In the genomic region with DNA sequence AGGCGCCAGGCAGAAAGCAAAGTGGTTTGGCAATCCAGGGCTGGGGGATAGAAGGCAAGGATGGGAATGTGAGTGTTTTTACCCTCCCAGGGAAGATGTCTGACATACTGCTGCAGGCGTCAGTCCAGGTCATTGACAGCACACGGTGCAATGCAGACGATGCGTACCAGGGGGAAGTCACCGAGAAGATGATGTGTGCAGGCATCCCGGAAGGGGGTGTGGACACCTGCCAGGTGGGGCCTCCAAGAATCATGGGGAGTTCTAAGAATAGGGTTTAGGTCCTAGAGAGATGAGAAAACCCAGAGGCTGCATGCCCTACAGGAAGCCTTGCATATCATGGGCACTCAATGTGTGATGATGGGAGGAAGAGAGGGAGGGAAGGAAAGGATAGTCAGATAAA, we compare ENCODE assay signal across 17 cellular contexts. TPM values are rescaled to one million over a fixed set of nuclear protein-coding genes. Genes with fewer than 3 reads are reported as not detected.
DNase-seq lines count a peak whose midpoint lies in the region; ATAC-seq and TF ChIP-seq lines count a peak whose summit lies in the region.
"Had no signal": no experiment of that assay in that cellular context is flagged by ENCODE, and none has a peak within 500 bp of the region (broad histone marks: within the 10 kb centered on the region; RNA-seq: fewer than 3 reads in every experiment).

No MANE protein-coding gene starts in this region.

- no peaks in the 10 kb centered on the region for H3K4me1 ChIP-seq in neuronal stem cell (ENCODE audit: control insufficient read depth in 2 of 2, insufficient read depth in 1 of 2, low read depth in 1 of 2, low read length in 2 of 2)
- H3K4me1 ChIP-seq in ascending aorta: no peaks in the 10 kb centered on the region
- H3K4me1 ChIP-seq: Caco-2, HAP-1 had no signal

- H2BK120ac ChIP-seq in neuronal stem cell (ENCODE audit: low read depth, low read length): no peak overlapping the region

- H3K9me3 Mint-ChIP-seq in activated naive CD8-positive, alpha-beta T cell treated with anti-CD3 and anti-CD28 coated beads, Interleukin-2, amount 10 ng/mL, durations not matched to agents 7 days and 5 days: peaks cover 5% of the 10 kb centered on the region
- H3K9me3 Mint-ChIP-seq in activated naive CD8-positive, alpha-beta T cell treated with anti-CD3 and anti-CD28 coated beads for 36 hours: peaks cover 2% of the 10 kb centered on the region
- H3K9me3 Mint-ChIP-seq: CD8-positive, alpha-beta memory T cell had no signal

- H3K36me3 Mint-ChIP-seq in activated naive CD8-positive, alpha-beta T cell treated with anti-CD3 and anti-CD28 coated beads, Interleukin-2, amount 10 ng/mL, durations not matched to agents 7 days and 5 days: peaks cover 15% of the 10 kb centered on the region
- no peaks in the 10 kb centered on the region for H3K36me3 Mint-ChIP-seq in activated naive CD8-positive, alpha-beta T cell treated with anti-CD3 and anti-CD28 coated beads for 36 hours
- H3K36me3 Mint-ChIP-seq: CD8-positive, alpha-beta memory T cell had no signal

- H3K27me3 ChIP-seq in neuronal stem cell (ENCODE audit: control insufficient read depth in 3 of 3, insufficient read depth in 3 of 3, low read depth in 1 of 3, low read length in 3 of 3) (no peaks in the 10 kb centered on the region), ascending aorta (no peaks in the 10 kb centered on the region)
- H3K27me3 ChIP-seq: BLaER1 had no signal

- H3K27ac Mint-ChIP-seq in activated naive CD8-positive, alpha-beta T cell treated with anti-CD3 and anti-CD28 coated beads, Interleukin-2, amount 10 ng/mL, durations not matched to agents 7 days and 5 days: peak overlapping the region; percentile 67
- H3K27ac Mint-ChIP-seq in activated naive CD8-positive, alpha-beta T cell treated with anti-CD3 and anti-CD28 coated beads for 36 hours: no peak overlapping the region

- TF ChIP-seq CTCF in omental fat pad (IDR thresholded peaks at IDR 0.05) (no peak), ascending aorta (IDR thresholded peaks at IDR 0.05) (no peak)

- H3K4me3 ChIP-seq in neuronal stem cell (ENCODE audit: low read length in 2 of 2) (no peak overlapping the region), ascending aorta (no peak overlapping the region)
- H3K4me3 ChIP-seq: BLaER1, HAP-1 had no signal

- H3K9ac ChIP-seq in neuronal stem cell (ENCODE audit: low read depth, low read length, poor library complexity): no peak overlapping the region
- H3K9ac ChIP-seq: BLaER1 had no signal

- H3K27ac ChIP-seq in neuronal stem cell (replicated peaks; ENCODE audit: low read length): no peak overlapping the region
- no peak overlapping the region for H3K27ac ChIP-seq in ascending aorta
- H3K27ac ChIP-seq: BLaER1 had no signal

- H3K9me3 ChIP-seq in neuronal stem cell (replicated peaks in 1 of 2; ENCODE audit: control insufficient read depth in 2 of 2, insufficient read depth in 1 of 2, low read depth in 1 of 2, low read length in 2 of 2): no peaks in the 10 kb centered on the region
- no peaks in the 10 kb centered on the region for H3K9me3 ChIP-seq in ascending aorta
- H3K9me3 ChIP-seq: BLaER1, Caco-2, HAP-1 had no signal

- H2AK5ac ChIP-seq in neuronal stem cell (ENCODE audit: low read depth, low read length): no peak overlapping the region

- no peaks in the 10 kb centered on the region for H3K79me1 ChIP-seq in neuronal stem cell (ENCODE audit: low read depth, low read length)

- no peak overlapping the region for H3K14ac ChIP-seq in neuronal stem cell (ENCODE audit: low read length)

- H3K4me1 Mint-ChIP-seq in activated naive CD8-positive, alpha-beta T cell treated with anti-CD3 and anti-CD28 coated beads, Interleukin-2, amount 10 ng/mL, durations not matched to agents 7 days and 5 days: peaks cover 58% of the 10 kb centered on the region
- H3K4me1 Mint-ChIP-seq in activated naive CD8-positive, alpha-beta T cell treated with anti-CD3 and anti-CD28 coated beads for 36 hours: peaks cover 31% of the 10 kb centered on the region

- H2BK15ac ChIP-seq in neuronal stem cell (ENCODE audit: low read length): no peak overlapping the region

- H3K36me3 ChIP-seq in neuronal stem cell (replicated peaks in 1 of 2; ENCODE audit: control insufficient read depth in 2 of 2, insufficient read depth in 2 of 2, low read length in 2 of 2) (no peaks in the 10 kb centered on the region), ascending aorta (no peaks in the 10 kb centered on the region)
- H3K36me3 ChIP-seq: BLaER1, HAP-1 had no signal

- ATAC-seq in activated naive CD8-positive, alpha-beta T cell treated with anti-CD3 and anti-CD28 coated beads, Interleukin-2, amount 10 ng/mL, durations not matched to agents 7 days and 5 days (ENCODE audit: low read depth): no peak
- no peak for ATAC-seq in omental fat pad (ENCODE audit: low FRiP score)

- H3K27me3 Mint-ChIP-seq in activated naive CD8-positive, alpha-beta T cell treated with anti-CD3 and anti-CD28 coated beads, Interleukin-2, amount 10 ng/mL, durations not matched to agents 7 days and 5 days: no peaks in the 10 kb centered on the region
- H3K27me3 Mint-ChIP-seq in activated naive CD8-positive, alpha-beta T cell treated with anti-CD3 and anti-CD28 coated beads for 36 hours: peaks cover 14% of the 10 kb centered on the region

- H2AFZ ChIP-seq in neuronal stem cell (ENCODE audit: low read length): no peak overlapping the region

- intact Hi-C loops in ascending aorta (cut with DNase I): no loop called here

- POLR2A ChIA-PET in activated naive CD8-positive, alpha-beta T cell treated with anti-CD3 and anti-CD28 coated beads, Interleukin-2, amount 10 ng/mL, durations not matched to agents 7 days and 5 days (lab: Charles Lee): interaction anchor here (0.5 kb wide), 1 partner anchor 953 kb away, joined by 5 read pairs; no protein-coding TSS in a partner anchor

- H3K4me2 ChIP-seq in neuronal stem cell (ENCODE audit: insufficient read depth, low read length, poor library complexity, severe bottlenecking): no peak overlapping the region
- H3K4me2 ChIP-seq: BLaER1 had no signal

- DNase-seq in activated naive CD8-positive, alpha-beta T cell treated with anti-CD3 and anti-CD28 coated beads, Interleukin-2, amount 10 ng/mL, durations not matched to agents 7 days and 5 days: no peak
- no peak for DNase-seq in activated naive CD8-positive, alpha-beta T cell treated with anti-CD3 and anti-CD28 coated beads for 36 hours
- peak; percentile 46 for DNase-seq in activated effector memory CD4-positive, alpha-beta T cell treated with anti-CD3 and anti-CD28 coated beads, Interleukin-2, amount 50 U/mL, for 16 hours
- no peak for DNase-seq in neuronal stem cell (ENCODE audit: low spot score)
- no peak for DNase-seq in NCI-H82 (lab: John Stamatoyannopoulos, UW)
- no peak for DNase-seq in omental fat pad (ENCODE audit: low spot score)
- no peak for DNase-seq in ascending aorta (ENCODE audit: low spot score in 2 of 2)
- DNase-seq: 8988T; AML-193; Caco-2; CD8-positive, alpha-beta memory T cell; DND-41; GDM1 had no signal

- no CpG with 5 or more reads among the region's 7 CpGs for WGBS in neuronal stem cell (ENCODE audit: extremely low coverage in 2 of 2, insufficient read length in 2 of 2, insufficient replicate concordance in 1 of 2), 2 donors

- H2BK12ac ChIP-seq in neuronal stem cell (ENCODE audit: low read length): no peak overlapping the region

- H2BK5ac ChIP-seq in neuronal stem cell (ENCODE audit: low read length): no peak overlapping the region

- no peak overlapping the region for H4K8ac ChIP-seq in neuronal stem cell (ENCODE audit: low read depth, low read length)

- peak overlapping the region; percentile 65 for H4K91ac ChIP-seq in neuronal stem cell (ENCODE audit: low read depth, low read length, poor library complexity)

- H3K18ac ChIP-seq in neuronal stem cell (ENCODE audit: low read length): no peak overlapping the region

- no peak overlapping the region for H3K4ac ChIP-seq in neuronal stem cell (ENCODE audit: low read length)

- H3K23ac ChIP-seq in neuronal stem cell (ENCODE audit: low read depth, low read length, poor library complexity): no peak overlapping the region

- H3K4me3 Mint-ChIP-seq in activated naive CD8-positive, alpha-beta T cell treated with anti-CD3 and anti-CD28 coated beads, Interleukin-2, amount 10 ng/mL, durations not matched to agents 7 days and 5 days: peak overlapping the region; percentile 53
- no peak overlapping the region for H3K4me3 Mint-ChIP-seq in activated naive CD8-positive, alpha-beta T cell treated with anti-CD3 and anti-CD28 coated beads for 36 hours

RNA-seq across cellular contexts. Expression of gene SMIM35, which starts 28.3 kb away (rescaled TPM):
- total RNA-seq in activated naive CD8-positive, alpha-beta T cell treated with anti-CD3 and anti-CD28 coated beads, Interleukin-2, amount 10 ng/mL, durations not matched to agents 7 days and 5 days: 1 to 10 TPM; 3.0 to 3.1 TPM
- not detected for total RNA-seq in activated naive CD8-positive, alpha-beta T cell treated with anti-CD3 and anti-CD28 coated beads for 36 hours
- not detected for polyA plus RNA-seq in neuronal stem cell (2013, experiment 1 of 2)
- not detected for polyA plus RNA-seq in neuronal stem cell (2013, experiment 2 of 2)
- under 1 TPM in 1 of 4 donors, not detected in 3; 0.47 TPM for total RNA-seq in omental fat pad
- not detected for total RNA-seq in ascending aorta
- total RNA-seq: Caco-2, H1, HT-29 had no signal
- polyA plus RNA-seq: H1 had no signal

RNA-seq across cellular contexts. Expression of gene SCN4B, which starts 37.6 kb away (rescaled TPM):
- under 1 TPM in 1 of 2 experiments, not detected in 1; 0.17 TPM for total RNA-seq in activated naive CD8-positive, alpha-beta T cell treated with anti-CD3 and anti-CD28 coated beads, Interleukin-2, amount 10 ng/mL, durations not matched to agents 7 days and 5 days
- total RNA-seq in activated naive CD8-positive, alpha-beta T cell treated with anti-CD3 and anti-CD28 coated beads for 36 hours: under 1 TPM; 0.41 to 0.58 TPM
- polyA plus RNA-seq in neuronal stem cell (2013, experiment 1 of 2): 1.0 TPM
- 0.97 TPM for polyA plus RNA-seq in neuronal stem cell (2013, experiment 2 of 2)
- total RNA-seq in omental fat pad (10 to 100 TPM in 1 of 4 donors, 1 to 10 TPM in 3; 1.1 to 10.2 (median 2.0) TPM), ascending aorta (1.1 TPM)
- total RNA-seq: HT-29 had no signal
- polyA plus RNA-seq: CD8-positive, alpha-beta memory T cell had no signal

RNA-seq across cellular contexts. Expression of gene TMPRSS4, which starts 38.2 kb away (rescaled TPM):
- total RNA-seq in activated naive CD8-positive, alpha-beta T cell treated with anti-CD3 and anti-CD28 coated beads, Interleukin-2, amount 10 ng/mL, durations not matched to agents 7 days and 5 days: under 1 TPM; 0.30 to 0.40 TPM
- total RNA-seq in activated naive CD8-positive, alpha-beta T cell treated with anti-CD3 and anti-CD28 coated beads for 36 hours: not detected
- not detected for polyA plus RNA-seq in neuronal stem cell (2013, experiment 1 of 2)
- polyA plus RNA-seq in neuronal stem cell (2013, experiment 2 of 2): not detected
- total RNA-seq in omental fat pad: not detected
- not detected for total RNA-seq in ascending aorta
- total RNA-seq: CD8-positive, alpha-beta memory T cell had no signal
- polyA plus RNA-seq: CD8-positive, alpha-beta memory T cell had no signal
